Comparison of ENCODE assay signal across 8 cellular contexts in genomic region chr12:1473418-1473817, GRCh38.
DNase-seq lines count a peak whose midpoint lies in the region; ATAC-seq, FAIRE-seq and TF ChIP-seq lines count a peak whose summit lies in the region.

No MANE protein-coding gene starts in this region.

- no peaks in the 10 kb centered on the region for H3K27me3 Mint-ChIP-seq in activated CD4-positive, alpha-beta T cell treated with anti-CD3 and anti-CD28 coated beads, Interleukin-2, amount 10 ng/mL, durations not matched to agents 24 days and 14 days

- TF ChIP-seq POLR2A in Peyer's patch (IDR thresholded peaks at IDR 0.05) = no peak

- H3K36me3 ChIP-seq in Peyer's patch (no peaks in the 10 kb centered on the region), bronchial epithelial cell (ENCODE audit: control insufficient read depth, insufficient read depth, low read length) (no peaks in the 10 kb centered on the region)

- H3K4me3 ChIP-seq in Peyer's patch (no peak overlapping the region), bronchial epithelial cell (ENCODE audit: low read depth, low read length) (no peak overlapping the region)

- intact Hi-C loops in activated CD4-positive, alpha-beta T cell treated with anti-CD3 and anti-CD28 coated beads, Interleukin-2, amount 10 ng/mL, durations not matched to agents 24 days and 14 days (cut with micrococcal nuclease) = loop anchor here (5.0 kb wide), 1 partner anchor 59 kb away; no protein-coding TSS in a partner anchor

- peak; percentile 80 for DNase-seq in activated CD4-positive, alpha-beta T cell treated with anti-CD3 and anti-CD28 coated beads, Interleukin-2, amount 10 ng/mL, durations not matched to agents 24 days and 14 days
- DNase-seq in activated CD4-positive, alpha-beta T cell treated with anti-CD3 and anti-CD28 coated beads for 4 hours = no peak
- DNase-seq in Peyer's patch (peak in 2 of 3 donors; percentile 45 to 68), bronchial epithelial cell (ENCODE audit: low read depth) (peak; percentile 67), SK-N-DZ (ENCODE audit: low spot score) (no peak), C1 segment of cervical spinal cord (lab: John Stamatoyannopoulos, UW) (no peak)
- peak; percentile 45 for DNase-seq in stimulated activated CD8-positive, alpha-beta memory T cell treated with anti-CD3 and anti-CD28 coated beads, Interleukin-4, amount 100 ng/mL, for 48 hours

- H3K27me3 ChIP-seq in Peyer's patch = no peaks in the 10 kb centered on the region
- H3K27me3 ChIP-seq in bronchial epithelial cell (ENCODE audit: control insufficient read depth, insufficient read depth, low read length) = no peaks in the 10 kb centered on the region

- peaks cover 0 to 17% (median 0%) of the 10 kb centered on the region in 4 donors for H3K4me1 ChIP-seq in Peyer's patch

- ATAC-seq in HG03460 (IDR thresholded peaks at IDR 0.05; ENCODE audit: unreplicated experiment) = no peak

- TF ChIP-seq CTCF in Peyer's patch (IDR thresholded peaks at IDR 0.05) = no peak
- no peak for TF ChIP-seq CTCF in bronchial epithelial cell (IDR thresholded peaks at IDR 0.05; ENCODE audit: insufficient read depth, low read length, severe bottlenecking)

- no peak for FAIRE-seq in bronchial epithelial cell (lab: Jason Lieb, UNC)

- H3K9me3 Mint-ChIP-seq in activated CD4-positive, alpha-beta T cell treated with anti-CD3 and anti-CD28 coated beads, Interleukin-2, amount 10 ng/mL, durations not matched to agents 24 days and 14 days = no peaks in the 10 kb centered on the region

- no peak overlapping the region for H3K4me3 Mint-ChIP-seq in activated CD4-positive, alpha-beta T cell treated with anti-CD3 and anti-CD28 coated beads, Interleukin-2, amount 10 ng/mL, durations not matched to agents 24 days and 14 days

- H3K27ac ChIP-seq in Peyer's patch = peak overlapping the region in 1 of 4 donors; percentile 16

- peak overlapping the region; percentile 69 for H3K27ac Mint-ChIP-seq in activated CD4-positive, alpha-beta T cell treated with anti-CD3 and anti-CD28 coated beads, Interleukin-2, amount 10 ng/mL, durations not matched to agents 24 days and 14 days

- no peaks in the 10 kb centered on the region for H3K36me3 Mint-ChIP-seq in activated CD4-positive, alpha-beta T cell treated with anti-CD3 and anti-CD28 coated beads, Interleukin-2, amount 10 ng/mL, durations not matched to agents 24 days and 14 days (ENCODE audit: low read depth)

- H3K4me1 Mint-ChIP-seq in activated CD4-positive, alpha-beta T cell treated with anti-CD3 and anti-CD28 coated beads, Interleukin-2, amount 10 ng/mL, durations not matched to agents 24 days and 14 days = peaks cover 5% of the 10 kb centered on the region

- no peaks in the 10 kb centered on the region for H3K9me3 ChIP-seq in Peyer's patch

Comparison
In these comparisons a context has a peak if more than half of its experiments do, and no peak if none do; other contexts are left out.
1. DNase-seq: peak in activated CD4-positive, alpha-beta T cell treated with anti-CD3 and anti-CD28 coated beads, Interleukin-2, amount 10 ng/mL, durations not matched to agents 24 days and 14 days (single experiment), Peyer's patch (2 of 3), bronchial epithelial cell (single experiment) and stimulated activated CD8-positive, alpha-beta memory T cell treated with anti-CD3 and anti-CD28 coated beads, Interleukin-4, amount 100 ng/mL, for 48 hours (single experiment); none in activated CD4-positive, alpha-beta T cell treated with anti-CD3 and anti-CD28 coated beads for 4 hours (0 of 2), SK-N-DZ (single experiment) and C1 segment of cervical spinal cord (0 of 14).